24 cellular contexts compared by ENCODE assay signal in the genomic region with DNA sequence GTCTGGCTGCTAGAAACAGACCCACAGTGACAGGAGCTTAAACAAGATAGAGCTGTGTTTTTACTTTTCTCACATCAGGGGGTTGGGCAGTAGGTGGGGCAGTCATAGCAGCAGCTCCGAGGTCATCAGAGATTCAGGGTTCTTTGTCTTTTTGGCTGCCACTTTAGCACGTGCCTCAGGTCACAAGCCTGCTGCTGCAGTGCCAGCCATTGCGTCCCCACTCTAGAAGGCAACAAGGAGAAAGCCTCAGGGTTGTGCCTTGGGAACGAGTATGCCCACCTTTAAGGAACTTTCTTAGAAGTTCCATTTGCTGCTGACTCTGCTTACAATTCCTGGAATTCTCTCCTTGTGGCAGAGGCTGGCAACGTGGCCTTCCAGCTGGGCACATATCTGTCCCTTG.
A peak's percentile ranks its signal among the peaks of the same experiment; 100 is the strongest.
DNase-seq lines count a peak whose midpoint lies in the region; ATAC-seq, FAIRE-seq and TF ChIP-seq lines count a peak whose summit lies in the region.
"Had no signal": no experiment of that assay in that cellular context is flagged by ENCODE, and none has a peak within 500 bp of the region (broad histone marks: within the 10 kb centered on the region; RNA-seq: fewer than 3 reads in every experiment).

No MANE protein-coding gene starts in this region.

- H3K79me1 ChIP-seq in trophoblast cell (ENCODE audit: low read length), result no peaks in the 10 kb centered on the region

- no peak for TF ChIP-seq CTCF in coronary artery (IDR thresholded peaks at IDR 0.05)
- no peak for TF ChIP-seq CTCF in Caco-2 (IDR thresholded peaks at IDR 0.05; ENCODE audit: insufficient read depth in 1 of 2, low read depth in 1 of 2, low read length in 1 of 2, severe bottlenecking in 1 of 2, unreplicated experiment in 1 of 2)
- no peak for TF ChIP-seq CTCF in pancreas (IDR thresholded peaks at IDR 0.05)

- no peak overlapping the region for H3K14ac ChIP-seq in trophoblast cell (ENCODE audit: low read length)

- H2AFZ ChIP-seq in trophoblast cell (ENCODE audit: insufficient read depth, low read length, poor library complexity), result no peak overlapping the region

- H2BK120ac ChIP-seq in trophoblast cell (ENCODE audit: insufficient read depth, low read length, poor library complexity), result no peak overlapping the region

- no peak overlapping the region for H4K12ac ChIP-seq in trophoblast cell (ENCODE audit: low read depth, low read length)

- ATAC-seq in activated naive CD8-positive, alpha-beta T cell treated with anti-CD3 and anti-CD28 coated beads, Interleukin-2, amount 50 U/mL, for 24 hours, result no peak
- no peak for ATAC-seq in pancreas
- ATAC-seq: A549; CD8-positive, alpha-beta T cell; GM12878 had no signal

- POLR2A ChIA-PET in Caco-2 (lab: Charles Lee), result no interaction called here

- no peak for DNase-seq in activated naive CD8-positive, alpha-beta T cell treated with anti-CD3 and anti-CD28 coated beads, Interleukin-2, amount 50 U/mL, for 24 hours
- DNase-seq in coronary artery (ENCODE audit: low spot score), result peak; percentile 21
- DNase-seq in trophoblast cell, result no peak
- no peak for DNase-seq in Caco-2
- no peak for DNase-seq in pancreas
- DNase-seq in NCI-H146 treated with DMSO at 0.1 percent for 48 hours (lab: John Stamatoyannopoulos, UW; ENCODE audit: unreplicated experiment), result no peak
- DNase-seq: AML-193; CD4-positive, alpha-beta T cell; CD8-positive, alpha-beta T cell; DMS 273 treated with DMSO at 0.1 percent for 48 hours; DMS153; DMS53; DND-41; EL; GDM1 had no signal

- H3K36me3 Mint-ChIP-seq in activated naive CD8-positive, alpha-beta T cell, result no peaks in the 10 kb centered on the region
- H3K36me3 Mint-ChIP-seq in activated naive CD8-positive, alpha-beta T cell treated with anti-CD3 and anti-CD28 coated beads, Interleukin-2, amount 50 U/mL, for 24 hours (ENCODE audit: low read depth), result peaks cover 3% of the 10 kb centered on the region
- no peaks in the 10 kb centered on the region for H3K36me3 Mint-ChIP-seq in Caco-2 (ENCODE audit: insufficient read depth, unreplicated experiment)
- H3K36me3 Mint-ChIP-seq: CD8-positive, alpha-beta T cell had no signal

- H3K4me1 ChIP-seq in trophoblast cell (ENCODE audit: control insufficient read depth in 1 of 2, insufficient read depth in 2 of 2, low read length in 2 of 2), result peaks cover 7 to 28% of the 10 kb centered on the region in 2 experiments
- no peaks in the 10 kb centered on the region for H3K4me1 ChIP-seq in Caco-2
- H3K4me1 ChIP-seq in pancreas, result peaks cover 0 to 4% (median 0%) of the 10 kb centered on the region in 3 donors
- H3K4me1 ChIP-seq: A549; BLaER1 treated with 17β-estradiol and CSF1 and Interleukin-3, amounts not matched to agents 10 nM and 100 nM had no signal

- H3K9me3 Mint-ChIP-seq in activated naive CD8-positive, alpha-beta T cell (ENCODE audit: low read depth), result peaks cover 4% of the 10 kb centered on the region
- H3K9me3 Mint-ChIP-seq in activated naive CD8-positive, alpha-beta T cell treated with anti-CD3 and anti-CD28 coated beads, Interleukin-2, amount 50 U/mL, for 24 hours, result peaks cover 9% of the 10 kb centered on the region
- H3K9me3 Mint-ChIP-seq in Caco-2 (ENCODE audit: unreplicated experiment), result peaks cover 15% of the 10 kb centered on the region

- CTCF ChIA-PET in Caco-2 (lab: Charles Lee), result no interaction called here

- H3K79me2 ChIP-seq in trophoblast cell (ENCODE audit: control insufficient read depth, insufficient read depth, low read length, poor library complexity), result no peaks in the 10 kb centered on the region

- H3K27me3 Mint-ChIP-seq in activated naive CD8-positive, alpha-beta T cell, result peaks cover 2% of the 10 kb centered on the region
- peaks cover 2% of the 10 kb centered on the region for H3K27me3 Mint-ChIP-seq in activated naive CD8-positive, alpha-beta T cell treated with anti-CD3 and anti-CD28 coated beads, Interleukin-2, amount 50 U/mL, for 24 hours
- H3K27me3 Mint-ChIP-seq in Caco-2 (ENCODE audit: insufficient read depth, unreplicated experiment), result no peaks in the 10 kb centered on the region
- H3K27me3 Mint-ChIP-seq: CD4-positive, alpha-beta T cell had no signal

- no peak overlapping the region for H2BK12ac ChIP-seq in trophoblast cell (ENCODE audit: low read length)

- intact Hi-C loops in Caco-2 (cut with micrococcal nuclease; ENCODE audit: unreplicated experiment), result no loop called here
- intact Hi-C loops in pancreas (cut with DNase I), result no loop called here

- no peak overlapping the region for H3K18ac ChIP-seq in trophoblast cell (ENCODE audit: low read length)

- no peak overlapping the region for H3K9ac ChIP-seq in trophoblast cell (ENCODE audit: low read length)
- H3K9ac ChIP-seq: BLaER1 treated with 17β-estradiol and CSF1 and Interleukin-3, amounts not matched to agents 10 nM and 100 nM had no signal

- no CpG with 5 or more reads among the region's 5 CpGs for WGBS in trophoblast cell (ENCODE audit: extremely low coverage, insufficient coverage, insufficient read length)
- 94% methylated on average over 5 of the region's 5 CpGs for WGBS in pancreas, 2 donors

- peaks cover 23 to 24% of the 10 kb centered on the region in 2 experiments for H3K36me3 ChIP-seq in trophoblast cell (ENCODE audit: control insufficient read depth in 1 of 2, insufficient read depth in 2 of 2, low read length in 2 of 2)
- H3K36me3 ChIP-seq in Caco-2 (ENCODE audit: control insufficient read depth, insufficient read depth, low read length), result no peaks in the 10 kb centered on the region
- H3K36me3 ChIP-seq in pancreas, result peaks cover 0 to under 1% (median 0%) of the 10 kb centered on the region in 3 donors

- H3K27me3 ChIP-seq in trophoblast cell (ENCODE audit: insufficient read depth, low read length), result no peaks in the 10 kb centered on the region
- H3K27me3 ChIP-seq in Caco-2 (replicated peaks; ENCODE audit: control insufficient read depth, insufficient read depth, low read length), result no peaks in the 10 kb centered on the region
- no peaks in the 10 kb centered on the region for H3K27me3 ChIP-seq in pancreas
- H3K27me3 ChIP-seq: BLaER1 treated with 17β-estradiol and CSF1 and Interleukin-3, amounts not matched to agents 10 nM and 100 nM had no signal

- H3K27ac ChIP-seq in coronary artery, result no peak overlapping the region
- H3K27ac ChIP-seq in trophoblast cell (ENCODE audit: low read depth, low read length), result no peak overlapping the region
- H3K27ac ChIP-seq in pancreas, result no peak overlapping the region
- H3K27ac ChIP-seq: 22Rv1; A549; BLaER1 treated with 17β-estradiol and CSF1 and Interleukin-3, amounts not matched to agents 10 nM and 100 nM; C4-2B had no signal

- H3K9me3 ChIP-seq in trophoblast cell (ENCODE audit: insufficient read depth, low read depth, low read length), result peaks cover 10% of the 10 kb centered on the region
- H3K9me3 ChIP-seq in Caco-2, result peaks cover 6% of the 10 kb centered on the region
- H3K9me3 ChIP-seq in pancreas, result no peaks in the 10 kb centered on the region

- H3K4me2 ChIP-seq in trophoblast cell (ENCODE audit: low read length), result no peak overlapping the region
- H3K4me2 ChIP-seq: A549; BLaER1 treated with 17β-estradiol and CSF1 and Interleukin-3, amounts not matched to agents 10 nM and 100 nM had no signal

- no peak overlapping the region for H2AK5ac ChIP-seq in trophoblast cell (ENCODE audit: low read length)

- no peaks in the 10 kb centered on the region for H3K4me1 Mint-ChIP-seq in activated naive CD8-positive, alpha-beta T cell (ENCODE audit: low read depth)
- no peaks in the 10 kb centered on the region for H3K4me1 Mint-ChIP-seq in activated naive CD8-positive, alpha-beta T cell treated with anti-CD3 and anti-CD28 coated beads, Interleukin-2, amount 50 U/mL, for 24 hours
- H3K4me1 Mint-ChIP-seq in Caco-2 (ENCODE audit: low read depth, unreplicated experiment), result no peaks in the 10 kb centered on the region
- H3K4me1 Mint-ChIP-seq: B cell had no signal

- no peak overlapping the region for H3K4ac ChIP-seq in trophoblast cell (ENCODE audit: low read depth, low read length)

- no peak overlapping the region for H3K4me3 Mint-ChIP-seq in activated naive CD8-positive, alpha-beta T cell
- H3K4me3 Mint-ChIP-seq in activated naive CD8-positive, alpha-beta T cell treated with anti-CD3 and anti-CD28 coated beads, Interleukin-2, amount 50 U/mL, for 24 hours, result no peak overlapping the region
- H3K4me3 Mint-ChIP-seq in Caco-2 (ENCODE audit: unreplicated experiment), result no peak overlapping the region
- H3K4me3 Mint-ChIP-seq: B cell; CD4-positive, alpha-beta T cell; CD8-positive, alpha-beta T cell had no signal

- H2BK5ac ChIP-seq in trophoblast cell (ENCODE audit: low read depth, low read length, poor library complexity), result no peak overlapping the region

- H3K23ac ChIP-seq in trophoblast cell (ENCODE audit: low read length), result no peak overlapping the region

- peak overlapping the region; percentile 22 for H3K27ac Mint-ChIP-seq in activated naive CD8-positive, alpha-beta T cell
- no peak overlapping the region for H3K27ac Mint-ChIP-seq in activated naive CD8-positive, alpha-beta T cell treated with anti-CD3 and anti-CD28 coated beads, Interleukin-2, amount 50 U/mL, for 24 hours
- no peak overlapping the region for H3K27ac Mint-ChIP-seq in Caco-2 (ENCODE audit: unreplicated experiment)
- H3K27ac Mint-ChIP-seq: B cell; CD4-positive, alpha-beta T cell; CD8-positive, alpha-beta T cell had no signal

- no TSS peak for BruUV-seq in Caco-2 (replicated peaks; lab: Mats Ljungman, UMichigan)

- H4K91ac ChIP-seq in trophoblast cell (ENCODE audit: low read depth, low read length), result peak overlapping the region; percentile 3

- H3K4me3 ChIP-seq in coronary artery (no peak overlapping the region), trophoblast cell (ENCODE audit: low read depth, low read length) (no peak overlapping the region), Caco-2 (ENCODE audit: low read depth, low read length) (no peak overlapping the region), pancreas (no peak overlapping the region)
- H3K4me3 ChIP-seq: A549; BLaER1 treated with 17β-estradiol and CSF1 and Interleukin-3, amounts not matched to agents 10 nM and 100 nM; GM12878 had no signal

- no peak for FAIRE-seq in pancreas (lab: Jason Lieb, UNC)
- FAIRE-seq: A549, GM12878, GM12892, GM18507 had no signal

- no peak overlapping the region for H4K8ac ChIP-seq in trophoblast cell (ENCODE audit: low read depth, low read length)
